In the genomic region with DNA sequence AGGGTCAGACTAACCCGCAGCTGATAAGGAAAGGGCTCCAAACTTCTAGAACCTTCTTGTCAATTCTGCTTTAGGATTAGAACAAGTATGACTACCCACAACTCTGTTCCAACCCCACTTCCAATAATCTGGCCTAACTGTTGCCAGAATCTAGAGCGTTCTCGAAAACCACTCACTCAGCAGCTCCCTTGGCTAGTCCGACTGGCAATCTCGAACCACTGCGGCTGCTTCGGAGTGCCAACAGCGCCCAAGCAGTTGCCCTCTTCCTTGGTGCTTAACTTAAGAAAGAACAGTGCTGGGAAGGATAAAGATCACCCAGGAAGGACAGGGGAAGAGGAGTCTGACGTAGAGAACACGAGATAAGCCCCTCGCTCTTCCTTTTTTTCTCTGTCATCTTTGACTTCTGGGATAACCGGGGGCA, we compare ENCODE assay signal across 1 cellular context.
TF ChIP-seq lines count a peak whose summit lies in the region.

No MANE protein-coding gene starts in this region.

TF ChIP-seq in GM23338, 12 proteins besides CTCF, POLR2A, EP300 and RAD21 (continued from another document):
- TF ChIP-seq ETS1 (IDR thresholded peaks at IDR 0.05) = no peak
- TF ChIP-seq ZNF462 (CRISPR knock-in tag; IDR thresholded peaks at IDR 0.05) = no peak
- no peak for TF ChIP-seq JUNB (IDR thresholded peaks at IDR 0.05; ENCODE audit: unreplicated experiment)
- no peak for TF ChIP-seq EZH2 (IDR thresholded peaks at IDR 0.05; ENCODE audit: low read depth, unreplicated experiment)
